In genomic region chr3:172194702-172195392, GRCh38 we compare ENCODE assay signal across 9 cellular contexts.
DNase-seq lines count a peak whose midpoint lies in the region; ATAC-seq lines count a peak whose summit lies in the region.
"Had no signal": no experiment of that assay in that cellular context is flagged by ENCODE, and none has a peak within 500 bp of the region (broad histone marks: within the 10 kb centered on the region; RNA-seq: fewer than 3 reads in every experiment).

No MANE protein-coding gene starts in this region.

- 0 out of 2 replicates have a peak overlapping the region, but pooled peaks have one; percentile 0 for H3K4me3 ChIP-seq in SK-N-MC

- DNase-seq in AG08395 (ENCODE audit: low spot score) (peak; percentile 20), HuH-7.5 (ENCODE audit: low spot score) (peak; percentile 24), SK-N-MC (ENCODE audit: low read depth, low spot score) (no peak), iPS DF 19.7 (ENCODE audit: low read depth, low spot score) (peak; percentile 40), amniotic stem cell (lab: John Stamatoyannopoulos, UW) (no peak), occipital lobe (lab: John Stamatoyannopoulos, UW) (no peak)
- DNase-seq: DND-41 had no signal

- no peaks in the 10 kb centered on the region; the same call in 1 of the 2 replicates for H3K36me3 ChIP-seq in SK-N-MC (ENCODE audit: insufficient read depth, low read length)

- no peak for ATAC-seq in HG03565 (IDR thresholded peaks at IDR 0.05; ENCODE audit: unreplicated experiment)
- ATAC-seq in GM18868 (IDR thresholded peaks at IDR 0.05; ENCODE audit: unreplicated experiment): no peak

- peak overlapping the region; percentile 12; the same call in 1 of the 2 replicates for H3K27ac ChIP-seq in SK-N-MC

- no peak overlapping the region for H3K9ac ChIP-seq in SK-N-MC (ENCODE audit: insufficient read length)

- no peaks in the 10 kb centered on the region for H3K9me3 ChIP-seq in SK-N-MC (ENCODE audit: low read depth, low read length)

Comparison
In these comparisons a context has a peak if more than half of its experiments do, and no peak if none do; other contexts are left out.
1. DNase-seq: peak in AG08395 (single experiment), HuH-7.5 (single experiment) and iPS DF 19.7 (single experiment); none in SK-N-MC (single experiment), amniotic stem cell (single experiment) and occipital lobe (single experiment).